ENCODE assay signal across 8 cellular contexts in the genomic region with DNA sequence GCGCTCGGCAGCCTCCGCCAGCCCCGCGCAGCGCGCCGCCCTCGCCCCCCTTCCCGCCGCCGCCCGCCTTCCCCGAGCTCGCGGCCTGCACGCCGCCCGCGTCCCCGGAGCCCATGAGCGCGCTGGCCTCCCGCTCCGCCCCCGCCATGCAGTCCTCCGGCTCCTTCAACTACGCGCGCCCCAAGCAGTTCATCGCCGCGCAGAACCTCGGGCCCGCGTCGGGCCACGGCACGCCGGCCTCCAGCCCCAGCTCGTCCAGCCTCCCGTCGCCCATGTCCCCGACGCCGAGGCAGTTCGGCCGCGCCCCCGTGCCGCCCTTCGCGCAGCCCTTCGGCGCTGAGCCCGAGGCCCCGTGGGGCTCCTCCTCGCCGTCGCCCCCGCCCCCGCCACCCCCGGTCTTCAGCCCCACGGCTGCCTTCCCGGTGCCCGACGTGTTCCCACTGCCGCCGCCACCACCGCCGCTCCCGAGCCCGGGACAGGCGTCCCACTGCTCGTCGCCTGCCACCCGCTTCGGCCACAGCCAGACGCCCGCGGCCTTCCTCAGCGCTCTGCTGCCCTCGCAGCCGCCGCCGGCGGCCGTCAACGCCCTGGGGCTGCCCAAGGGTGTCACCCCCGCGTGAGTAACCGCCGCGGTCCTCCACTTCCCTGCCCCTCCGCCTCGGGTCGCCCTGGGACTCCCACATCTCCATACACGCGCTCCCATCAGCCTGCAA.
DNase-seq lines count a peak whose midpoint lies in the region; ATAC-seq and TF ChIP-seq lines count a peak whose summit lies in the region.

No MANE protein-coding gene starts in this region.

- no peak for TF ChIP-seq CTCF in breast epithelium (IDR thresholded peaks at IDR 0.05)
- no peak for TF ChIP-seq CTCF in lower leg skin (IDR thresholded peaks at IDR 0.05)

- H3K36me3 Mint-ChIP-seq in IgD-negative memory B cell, result no peaks in the 10 kb centered on the region

- H3K9me3 Mint-ChIP-seq in IgD-negative memory B cell, result peaks cover 0 to 2% (median 1%) of the 10 kb centered on the region in 3 donors
- no peaks in the 10 kb centered on the region for H3K9me3 Mint-ChIP-seq in stimulated activated naive CD8-positive, alpha-beta T cell treated with anti-CD3 and anti-CD28 coated beads, Interleukin-15, amount 100 ng/mL, for 72 hours

- peak overlapping the region; percentile 4 to 92 (median 70) for H3K4me3 Mint-ChIP-seq in IgD-negative memory B cell
- peak overlapping the region; percentile 73 to 88 for H3K4me3 Mint-ChIP-seq in stimulated activated naive CD8-positive, alpha-beta T cell treated with anti-CD3 and anti-CD28 coated beads, Interleukin-15, amount 100 ng/mL, for 72 hours

- intact Hi-C loops in breast epithelium (cut with DNase I; ENCODE audit: low total_unique reads) (no loop called here), lower leg skin (cut with DNase I; ENCODE audit: low total_unique reads) (no loop called here)

- WGBS in lower leg skin, 2 donors, result 27 to 38% methylated on average over 76 to 95 of the region's 99 CpGs

- peak overlapping the region; percentile 45 to 70 (median 50) for H3K4me3 ChIP-seq in breast epithelium
- peak overlapping the region; percentile 14 for H3K4me3 ChIP-seq in lower leg skin (ENCODE audit: low read depth, poor library complexity, severe bottlenecking)
- H3K4me3 ChIP-seq in MG63, result no peak overlapping the region

- DNase-seq in breast epithelium (ENCODE audit: low spot score in 2 of 2), result no peak
- DNase-seq in lower leg skin (ENCODE audit: low spot score in 2 of 2), result peak in 1 of 2 donors; percentile 90
- peak; percentile 15 to 26 for DNase-seq in stimulated activated naive CD8-positive, alpha-beta T cell treated with anti-CD3 and anti-CD28 coated beads, Interleukin-15, amount 100 ng/mL, for 72 hours
- no peak for DNase-seq in OCI-M2 (lab: John Stamatoyannopoulos, UW; ENCODE audit: unreplicated experiment)
- no peak for DNase-seq in MG63
- no peak for DNase-seq in DMS153 treated with DMSO at 0.1 percent for 48 hours (lab: John Stamatoyannopoulos, UW; ENCODE audit: unreplicated experiment)

- H3K27me3 ChIP-seq in breast epithelium, result no peaks in the 10 kb centered on the region
- H3K27me3 ChIP-seq in MG63, result no peaks in the 10 kb centered on the region

- no peaks in the 10 kb centered on the region for H3K9me3 ChIP-seq in breast epithelium
- H3K9me3 ChIP-seq in MG63, result no peaks in the 10 kb centered on the region

- H3K27ac ChIP-seq in breast epithelium, result peak overlapping the region; percentile 74 to 85

- H3K27me3 Mint-ChIP-seq in IgD-negative memory B cell, result peaks cover 39% of the 10 kb centered on the region
- H3K27me3 Mint-ChIP-seq in stimulated activated naive CD8-positive, alpha-beta T cell treated with anti-CD3 and anti-CD28 coated beads, Interleukin-15, amount 100 ng/mL, for 72 hours, result peaks cover 75% of the 10 kb centered on the region

- TF ChIP-seq POLR2A in breast epithelium (IDR thresholded peaks at IDR 0.05), result no peak
- no peak for TF ChIP-seq POLR2A in lower leg skin (IDR thresholded peaks at IDR 0.05)

- H3K27ac Mint-ChIP-seq in IgD-negative memory B cell, result no peak overlapping the region
- no peak overlapping the region for H3K27ac Mint-ChIP-seq in stimulated activated naive CD8-positive, alpha-beta T cell treated with anti-CD3 and anti-CD28 coated beads, Interleukin-15, amount 100 ng/mL, for 72 hours

- ATAC-seq in GM18867 (IDR thresholded peaks at IDR 0.05; ENCODE audit: unreplicated experiment), result peak; percentile 39
- ATAC-seq in stimulated activated naive CD8-positive, alpha-beta T cell treated with anti-CD3 and anti-CD28 coated beads, Interleukin-15, amount 100 ng/mL, for 72 hours, result peak; percentile 75

- H3K4me1 ChIP-seq in breast epithelium, result peaks cover 0 to 6% of the 10 kb centered on the region in 2 donors

- H3K4me1 Mint-ChIP-seq in IgD-negative memory B cell, result peaks cover 8 to 18% (median 12%) of the 10 kb centered on the region in 3 donors
- H3K4me1 Mint-ChIP-seq in stimulated activated naive CD8-positive, alpha-beta T cell treated with anti-CD3 and anti-CD28 coated beads, Interleukin-15, amount 100 ng/mL, for 72 hours, result peaks cover 6% of the 10 kb centered on the region

- no peaks in the 10 kb centered on the region for H3K36me3 ChIP-seq in breast epithelium
- H3K36me3 ChIP-seq in MG63, result peaks cover 69% of the 10 kb centered on the region

Comparison
In these comparisons a context has a peak if more than half of its experiments do, and no peak if none do; other contexts are left out.
1. DNase-seq: peak in stimulated activated naive CD8-positive, alpha-beta T cell treated with anti-CD3 and anti-CD28 coated beads, Interleukin-15, amount 100 ng/mL, for 72 hours (2 of 2); none in breast epithelium (0 of 2), OCI-M2 (single experiment), MG63 (single experiment) and DMS153 treated with DMSO at 0.1 percent for 48 hours (single experiment).